Comparison of ENCODE assay signal across 9 cellular contexts in the genomic region with DNA sequence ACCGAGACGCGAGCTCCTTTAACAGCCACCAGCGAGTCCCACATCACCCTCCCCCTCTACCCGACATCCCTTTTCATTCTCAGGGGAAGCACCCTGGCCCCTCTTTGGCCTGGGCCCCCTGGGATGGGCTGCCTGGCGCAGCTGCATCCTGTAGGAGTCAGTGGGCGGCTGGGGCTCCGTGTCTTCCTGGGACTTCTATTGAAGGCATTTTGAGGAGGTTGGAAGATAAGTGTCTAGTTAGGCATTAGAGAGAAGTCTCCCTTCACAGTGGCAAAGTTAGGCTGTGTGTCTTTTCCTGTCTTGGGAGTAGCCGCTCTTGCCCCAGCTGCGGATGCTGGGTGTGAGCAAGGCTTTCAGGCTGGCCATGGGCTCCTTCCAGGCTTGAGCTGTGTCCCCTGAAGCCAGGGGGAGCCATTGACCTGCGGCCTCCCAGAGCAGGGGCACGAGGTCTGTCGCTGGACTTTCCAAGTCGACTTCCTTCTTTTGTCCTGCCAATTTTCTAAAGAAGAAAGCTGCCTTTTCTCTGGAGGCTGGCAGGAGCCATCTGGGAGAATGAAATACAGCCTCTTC. TPM values are rescaled to one million over a fixed set of nuclear protein-coding genes. Genes with fewer than 3 reads are reported as not detected.
DNase-seq lines count a peak whose midpoint lies in the region; ATAC-seq and TF ChIP-seq lines count a peak whose summit lies in the region.
"Had no signal": no experiment of that assay in that cellular context is flagged by ENCODE, and none has a peak within 500 bp of the region (broad histone marks: within the 10 kb centered on the region; RNA-seq: fewer than 3 reads in every experiment).

No MANE protein-coding gene starts in this region.

- H3K36me3 ChIP-seq in HUES64 (ENCODE audit: insufficient read depth, low read length) (no peaks in the 10 kb centered on the region), body of pancreas (replicated peaks in 1 of 2; ENCODE audit: insufficient read depth in 1 of 2, low read depth in 2 of 2) (no peaks in the 10 kb centered on the region), gastrocnemius medialis (no peaks in the 10 kb centered on the region)

- TF ChIP-seq POLR2A in body of pancreas (IDR thresholded peaks at IDR 0.05), result no peak
- no peak for TF ChIP-seq POLR2A in gastrocnemius medialis (IDR thresholded peaks at IDR 0.05)

- WGBS in HUES64, result 67% methylated on average over 14 of the region's 14 CpGs
- 42 to 52% methylated on average over 14 of the region's 14 CpGs for WGBS in body of pancreas, 2 donors

- DNase-seq in body of pancreas, result peak in 3 of 4 donors; percentile 38 to 52 (median 46)
- DNase-seq in hypothalamus (lab: John Stamatoyannopoulos, UW), result peak in 32 of 51 donors; percentile 7 to 71 (median 48)
- DNase-seq in gastrocnemius medialis, result peak; percentile 59 to 63
- no peak for DNase-seq in NK-92 treated with Interleukin-12 subunit alpha and Interleukin-12 subunit beta, amount 100 ng/mL, for 24 hours (lab: John Stamatoyannopoulos, UW)
- no peak for DNase-seq in effector CD8-positive, alpha-beta T cell (lab: John Stamatoyannopoulos, UW)
- no peak for DNase-seq in HEK293T (ENCODE audit: extremely low spot score)
- DNase-seq: NCI-H510A had no signal

- POLR2A ChIA-PET in HEK293T (lab: Yijun Ruan, JAX), result no interaction called here

- H3K4me3 ChIP-seq in HUES64 (ENCODE audit: low read length), result no peak overlapping the region
- no peak overlapping the region for H3K4me3 ChIP-seq in body of pancreas
- H3K4me3 ChIP-seq in gastrocnemius medialis, result no peak overlapping the region

- CTCF ChIA-PET in HEK293T (lab: Yijun Ruan, JAX), result interaction anchor here (0.6 to 1.4 kb wide), 3 partner anchors 19 to 705 kb away, joined by 3 to 6 read pairs (median 6); no protein-coding TSS in a partner anchor

- H3K9me3 ChIP-seq in HUES64 (ENCODE audit: insufficient read depth, low read depth, low read length) (0 out of 2 replicates have a peak, but pooled peaks cover 2% of the 10 kb centered on the region), body of pancreas (no peaks in the 10 kb centered on the region), gastrocnemius medialis (no peaks in the 10 kb centered on the region)

- intact Hi-C loops in body of pancreas (cut with DNase I), result no loop called here
- intact Hi-C loops in gastrocnemius medialis (cut with DNase I; ENCODE audit: low total_unique reads), result no loop called here

- no peaks in the 10 kb centered on the region for H3K27me3 ChIP-seq in HUES64 (ENCODE audit: insufficient read depth, low read length)
- H3K27me3 ChIP-seq in body of pancreas, result no peaks in the 10 kb centered on the region
- peaks cover 0 to 10% (median 4%) of the 10 kb centered on the region in 3 donors for H3K27me3 ChIP-seq in gastrocnemius medialis

- TF ChIP-seq CTCF in body of pancreas (IDR thresholded peaks at IDR 0.05) (peak in 4 of 7 experiments; percentile 23 to 38 (median 33)), gastrocnemius medialis (IDR thresholded peaks at IDR 0.05 in 4 of 5, conservative IDR thresholded peaks at IDR 0.05 in 1 of 5) (peak; percentile 23 to 53 (median 44))

- no peaks in the 10 kb centered on the region for H3K4me1 ChIP-seq in HUES64 (ENCODE audit: insufficient read depth, low read length)
- peaks cover 6% of the 10 kb centered on the region for H3K4me1 ChIP-seq in body of pancreas
- H3K4me1 ChIP-seq in gastrocnemius medialis, result peaks cover 4 to 7% of the 10 kb centered on the region in 2 donors

- ATAC-seq in body of pancreas (peak; percentile 34), gastrocnemius medialis (peak; percentile 63 to 70), GM21723 (IDR thresholded peaks at IDR 0.05; ENCODE audit: unreplicated experiment) (no peak)

- no peak overlapping the region for H3K27ac ChIP-seq in HUES64 (ENCODE audit: low read depth, low read length)
- peak overlapping the region in 2 of 4 donors; percentile 36 to 55 for H3K27ac ChIP-seq in body of pancreas
- peak overlapping the region in 1 of 4 donors; percentile 7 for H3K27ac ChIP-seq in gastrocnemius medialis

- in situ Hi-C loops in gastrocnemius medialis (cut with MboI; ENCODE audit: low sequenced_read_pairs in 4 of 4), result loop anchor here in 2 of 4 donors (10.0 to 25.0 kb wide), 2 partner anchors 145 to 147 kb away; no protein-coding TSS in a partner anchor

- H3K9ac ChIP-seq in HUES64 (ENCODE audit: low read depth, low read length), result peak overlapping the region; percentile 36; the same call in 1 of the 2 replicates

TF ChIP-seq in HEK293T, 16 proteins besides CTCF, POLR2A, EP300 and RAD21:
- TF ChIP-seq CTBP1 (IDR thresholded peaks at IDR 0.05; ENCODE audit: borderline replicate concordance), result no peak
- TF ChIP-seq, protein P1, sequence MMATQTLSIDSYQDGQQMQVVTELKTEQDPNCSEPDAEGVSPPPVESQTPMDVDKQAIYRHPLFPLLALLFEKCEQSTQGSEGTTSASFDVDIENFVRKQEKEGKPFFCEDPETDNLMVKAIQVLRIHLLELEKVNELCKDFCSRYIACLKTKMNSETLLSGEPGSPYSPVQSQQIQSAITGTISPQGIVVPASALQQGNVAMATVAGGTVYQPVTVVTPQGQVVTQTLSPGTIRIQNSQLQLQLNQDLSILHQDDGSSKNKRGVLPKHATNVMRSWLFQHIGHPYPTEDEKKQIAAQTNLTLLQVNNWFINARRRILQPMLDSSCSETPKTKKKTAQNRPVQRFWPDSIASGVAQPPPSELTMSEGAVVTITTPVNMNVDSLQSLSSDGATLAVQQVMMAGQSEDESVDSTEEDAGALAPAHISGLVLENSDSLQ (IDR thresholded peaks at IDR 0.05), result no peak
- no peak for TF ChIP-seq FOXM1 (IDR thresholded peaks at IDR 0.05; ENCODE audit: borderline replicate concordance)
- TF ChIP-seq FOXK2 (IDR thresholded peaks at IDR 0.05), result no peak
- no peak for TF ChIP-seq FOXA1 (IDR thresholded peaks at IDR 0.05)
- no peak for TF ChIP-seq ARNT (IDR thresholded peaks at IDR 0.05)
- no peak for TF ChIP-seq SUZ12 (IDR thresholded peaks at IDR 0.05)
- no peak for TF ChIP-seq L3MBTL2 (conservative IDR thresholded peaks at IDR 0.05)
- no peak for TF ChIP-seq TARDBP (IDR thresholded peaks at IDR 0.05)
- TF ChIP-seq HDGF (IDR thresholded peaks at IDR 0.05; ENCODE audit: borderline replicate concordance), result no peak

RNA-seq across cellular contexts. Expression of a gene that starts 18.6 kb away (rescaled TPM):
- 8.2 TPM for polyA plus RNA-seq in HUES64 (2013, experiment 1 of 2)
- 14.6 TPM for polyA plus RNA-seq in HUES64 (2013, experiment 2 of 2)
- 10 to 100 TPM in 1 of 2 donors, 1 to 10 TPM in 1; 4.2 to 12.2 TPM for total RNA-seq in body of pancreas
- not detected for total RNA-seq in gastrocnemius medialis

Comparison
In these comparisons a context has a peak if more than half of its experiments do, and no peak if none do; other contexts are left out.
1. DNase-seq: peak in body of pancreas (3 of 4), hypothalamus (32 of 51) and gastrocnemius medialis (2 of 2); none in NK-92 treated with Interleukin-12 subunit alpha and Interleukin-12 subunit beta, amount 100 ng/mL, for 24 hours (single experiment), effector CD8-positive, alpha-beta T cell (single experiment) and HEK293T (single experiment).